In genomic region chrX:153953342-153953830, GRCh38 we compare ENCODE assay signal across 8 cellular contexts. TPM values are rescaled to one million over a fixed set of nuclear protein-coding genes. Genes with fewer than 3 reads are reported as not detected.
DNase-seq lines count a peak whose midpoint lies in the region; ATAC-seq and TF ChIP-seq lines count a peak whose summit lies in the region.

No MANE protein-coding gene starts in this region.

- peak in 42 of 76 experiments; percentile 0 to 67 (median 28) for DNase-seq in HUDEP-2 (lab: John Stamatoyannopoulos, UW; ENCODE audit: unreplicated experiment in 76 of 76)
- peak; percentile 45 for DNase-seq in SW480 (ENCODE audit: low spot score)
- DNase-seq in activated naive CD8-positive, alpha-beta T cell treated with anti-CD3 and anti-CD28 coated beads, Interleukin-2, amount 50 U/mL, for 24 hours = peak; percentile 80
- DNase-seq in left ventricle myocardium inferior = peak; percentile 54
- peak; percentile 86 for DNase-seq in sciatic nerve (ENCODE audit: low spot score)
- no peak for DNase-seq in NCI-H446 treated with DMSO at 0.1 percent for 48 hours (lab: John Stamatoyannopoulos, UW)

- peak; percentile 63 for ATAC-seq in activated naive CD8-positive, alpha-beta T cell treated with anti-CD3 and anti-CD28 coated beads, Interleukin-2, amount 50 U/mL, for 24 hours
- ATAC-seq in sciatic nerve (peak; percentile 67), GM18520 (IDR thresholded peaks at IDR 0.05; ENCODE audit: unreplicated experiment) (no peak)

- H3K27ac ChIP-seq in left ventricle myocardium inferior (replicated peaks) = peak overlapping the region; percentile 40

- TF ChIP-seq CTCF in GM12873 (IDR thresholded peaks at IDR 0.05; ENCODE audit: insufficient read depth, low read depth, low read length, missing control alignments) = peak; percentile 95
- TF ChIP-seq CTCF in left ventricle myocardium inferior (IDR thresholded peaks at IDR 0.05; ENCODE audit: borderline replicate concordance) = peak; percentile 90

- peaks cover 80% of the 10 kb centered on the region for H3K36me3 ChIP-seq in left ventricle myocardium inferior

- no peak overlapping the region for H3K27ac Mint-ChIP-seq in activated naive CD8-positive, alpha-beta T cell treated with anti-CD3 and anti-CD28 coated beads, Interleukin-2, amount 50 U/mL, for 24 hours

- H3K27me3 ChIP-seq in left ventricle myocardium inferior (ENCODE audit: low read depth) = no peaks in the 10 kb centered on the region

- no peaks in the 10 kb centered on the region for H3K9me3 ChIP-seq in left ventricle myocardium inferior (replicated peaks)

- no peaks in the 10 kb centered on the region for H3K9me3 Mint-ChIP-seq in activated naive CD8-positive, alpha-beta T cell treated with anti-CD3 and anti-CD28 coated beads, Interleukin-2, amount 50 U/mL, for 24 hours

- H3K27me3 Mint-ChIP-seq in activated naive CD8-positive, alpha-beta T cell treated with anti-CD3 and anti-CD28 coated beads, Interleukin-2, amount 50 U/mL, for 24 hours = no peaks in the 10 kb centered on the region

- H3K4me1 Mint-ChIP-seq in activated naive CD8-positive, alpha-beta T cell treated with anti-CD3 and anti-CD28 coated beads, Interleukin-2, amount 50 U/mL, for 24 hours = peaks cover 37% of the 10 kb centered on the region

- H3K4me3 ChIP-seq in left ventricle myocardium inferior = no peak overlapping the region

- peaks cover 26% of the 10 kb centered on the region for H3K36me3 Mint-ChIP-seq in activated naive CD8-positive, alpha-beta T cell treated with anti-CD3 and anti-CD28 coated beads, Interleukin-2, amount 50 U/mL, for 24 hours (ENCODE audit: low read depth)

- no peak overlapping the region for H3K4me3 Mint-ChIP-seq in activated naive CD8-positive, alpha-beta T cell treated with anti-CD3 and anti-CD28 coated beads, Interleukin-2, amount 50 U/mL, for 24 hours

- H3K4me1 ChIP-seq in left ventricle myocardium inferior = peaks cover 25% of the 10 kb centered on the region

- intact Hi-C loops in left ventricle myocardium inferior (cut with micrococcal nuclease) (loop anchor here (5.0 kb wide), 1 partner anchor 191 kb away; the partner anchor contains the start of gene PLXNB3), sciatic nerve (cut with DNase I) (loop anchor here (5.0 to 10.0 kb wide), 2 partner anchors 186 to 399 kb away; no protein-coding TSS in a partner anchor)

RNA-seq across cellular contexts. Expression of gene RENBP, which starts 8.9 kb away (rescaled TPM):
- total RNA-seq in left ventricle myocardium inferior (7.5 TPM), sciatic nerve (23.0 TPM)

RNA-seq across cellular contexts. Expression of gene HCFC1, which starts 18.2 kb away (rescaled TPM):
- total RNA-seq in left ventricle myocardium inferior (28.4 TPM), sciatic nerve (42.2 TPM)

RNA-seq across cellular contexts. Expression of gene NAA10, which starts 18.5 kb away (rescaled TPM):
- 67.1 TPM for total RNA-seq in left ventricle myocardium inferior
- total RNA-seq in sciatic nerve = 73.6 TPM

RNA-seq across cellular contexts. Expression of gene TMEM187, which starts 19.2 kb away (rescaled TPM):
- 6.4 TPM for total RNA-seq in left ventricle myocardium inferior
- total RNA-seq in sciatic nerve = 10.3 TPM

RNA-seq across cellular contexts. Expression of gene ARHGAP4, which starts 27.3 kb away (rescaled TPM):
- 10.0 TPM for total RNA-seq in left ventricle myocardium inferior
- 50.7 TPM for total RNA-seq in sciatic nerve
